Comparison of ENCODE assay signal across 24 cellular contexts in genomic region chr6:3618300-3619041, GRCh38.
"Had no signal": no experiment of that assay in that cellular context is flagged by ENCODE, and none has a peak within 500 bp of the region (broad histone marks: within the 10 kb centered on the region; RNA-seq: fewer than 3 reads in every experiment).

No MANE protein-coding gene starts in this region.

- H3K27ac ChIP-seq: neutrophil, ovary, skin epidermis, testis, transverse colon, WERI-Rb-1 had no signal

- H3K4me1 ChIP-seq: testis, transverse colon had no signal

- ATAC-seq: activated CD4-positive, CD25-positive, alpha-beta regulatory T cell treated with anti-CD3 and anti-CD28 coated beads, Interleukin-2, amount 50 U/mL, for 24 hours; left ventricle myocardium superior; sciatic nerve; stimulated activated naive CD8-positive, alpha-beta T cell treated with anti-CD3 and anti-CD28 coated beads, Interleukin-15, Interleukin-2, amounts not matched to agents 100 U/mL and 50 U/mL, for 24 hours; T-helper 17 cell had no signal

- H3K36me3 ChIP-seq: neutrophil, ovary, transverse colon, WERI-Rb-1 had no signal

- DNase-seq: activated CD4-positive, alpha-beta T cell treated with anti-CD3 and anti-CD28 coated beads for 48 hours; activated CD4-positive, alpha-beta T cell treated with anti-CD3 and anti-CD28 coated beads, Interleukin-2, amount 50 U/mL, for 48 hours; activated naive CD4-positive, alpha-beta T cell treated with Interleukin-2 at 50 U/mL for 16 hours; activated T-cell treated with anti-CD3 and anti-CD28 coated beads, Interleukin-2, amount 50 U/mL, for 48 hours; anterior cingulate cortex; dermis blood vessel endothelial cell; effector CD4-positive, alpha-beta T cell; left ventricle myocardium superior; ovary; stimulated activated CD4-positive, alpha-beta T cell treated with anti-CD3 and anti-CD28 coated beads, Interleukin-12 subunit alpha, Interleukin-12 subunit beta, amount 100 ng/mL, for 4 hours; stimulated activated CD4-positive, alpha-beta T cell treated with anti-CD3 and anti-CD28 coated beads, Interleukin-4, amount 100 ng/mL, for 1 hour; stimulated activated naive CD8-positive, alpha-beta T cell treated with anti-CD3 and anti-CD28 coated beads, Interleukin-15, Interleukin-2, amounts not matched to agents 100 U/mL and 50 U/mL, for 24 hours; T-helper 17 cell; T1000; testis; transverse colon had no signal

- FAIRE-seq: bronchial epithelial cell, frontal cortex, islet of Langerhans had no signal

- H3K27me3 ChIP-seq: ovary, testis had no signal

- H3K4me3 ChIP-seq: ovary, skin epidermis, testis, transverse colon had no signal

- H3K9me3 ChIP-seq: neutrophil, ovary, testis, transverse colon had no signal
